8 cellular contexts compared by ENCODE assay signal in genomic region chr17:74961657-74962360, GRCh38. TPM values are rescaled to one million over a fixed set of nuclear protein-coding genes. Genes with fewer than 3 reads are reported as not detected.
DNase-seq lines count a peak whose midpoint lies in the region; ATAC-seq and TF ChIP-seq lines count a peak whose summit lies in the region.

No MANE protein-coding gene starts in this region.

- H3K27ac Mint-ChIP-seq in activated naive CD4-positive, alpha-beta T cell treated with anti-CD3 and anti-CD28 coated beads, Interleukin-2, amount 10 ng/mL, durations not matched to agents 7 days and 5 days = no peak overlapping the region

- CTCF ChIA-PET in activated naive CD4-positive, alpha-beta T cell treated with anti-CD3 and anti-CD28 coated beads, Interleukin-2, amount 10 ng/mL, durations not matched to agents 7 days and 5 days (lab: Charles Lee) = interaction anchor here (0.6 to 10.2 kb wide), 55 partner anchors 10 to 454 kb away, joined by 3 to 152 read pairs (median 5); partner anchors contain the start of genes ARMC7, ATP5PD, CDR2L and HID1

- TF ChIP-seq POLR2A in tibial nerve (IDR thresholded peaks at IDR 0.05) = no peak

- H3K27me3 Mint-ChIP-seq in activated naive CD4-positive, alpha-beta T cell treated with anti-CD3 and anti-CD28 coated beads, Interleukin-2, amount 10 ng/mL, durations not matched to agents 7 days and 5 days = peaks cover 38% of the 10 kb centered on the region

- no peak overlapping the region for H3K4me2 ChIP-seq in parathyroid adenoma (ENCODE audit: low read length)

- H3K36me3 Mint-ChIP-seq in activated naive CD4-positive, alpha-beta T cell treated with anti-CD3 and anti-CD28 coated beads, Interleukin-2, amount 10 ng/mL, durations not matched to agents 7 days and 5 days = no peaks in the 10 kb centered on the region

- peak; percentile 68 for DNase-seq in GDM1 (lab: John Stamatoyannopoulos, UW)
- DNase-seq in NCI-H1092 (lab: John Stamatoyannopoulos, UW) = peak; percentile 77
- peak; percentile 89 for DNase-seq in activated naive CD4-positive, alpha-beta T cell treated with anti-CD3 and anti-CD28 coated beads, Interleukin-2, amount 10 ng/mL, durations not matched to agents 7 days and 5 days
- peak; percentile 45 for DNase-seq in glomerular endothelial cell (ENCODE audit: extremely low read depth, low read depth, low spot score)
- peak; percentile 84 to 95 for DNase-seq in tibial nerve (ENCODE audit: low spot score in 2 of 2)

- H3K36me3 ChIP-seq in parathyroid adenoma (ENCODE audit: control insufficient read depth, insufficient read depth, low read length) = no peaks in the 10 kb centered on the region
- no peaks in the 10 kb centered on the region for H3K36me3 ChIP-seq in tibial nerve

- ATAC-seq in SK-N-SH treated with all-trans-retinoic acid at 6 μM for 48 hours (peak; percentile 92), HG02759 (IDR thresholded peaks at IDR 0.05; ENCODE audit: unreplicated experiment) (no peak)

- no peak overlapping the region for H2AFZ ChIP-seq in parathyroid adenoma

- peaks cover 9% of the 10 kb centered on the region for H3K4me1 Mint-ChIP-seq in activated naive CD4-positive, alpha-beta T cell treated with anti-CD3 and anti-CD28 coated beads, Interleukin-2, amount 10 ng/mL, durations not matched to agents 7 days and 5 days

- H3K9ac ChIP-seq in parathyroid adenoma = no peak overlapping the region

- H3K9me3 ChIP-seq in parathyroid adenoma (ENCODE audit: control insufficient read depth, low read length) = no peaks in the 10 kb centered on the region
- no peaks in the 10 kb centered on the region for H3K9me3 ChIP-seq in tibial nerve

- no peak overlapping the region for H3K4me3 Mint-ChIP-seq in activated naive CD4-positive, alpha-beta T cell treated with anti-CD3 and anti-CD28 coated beads, Interleukin-2, amount 10 ng/mL, durations not matched to agents 7 days and 5 days

- peak; percentile 85 for TF ChIP-seq CTCF in parathyroid adenoma (IDR thresholded peaks at IDR 0.05)
- peak; percentile 67 to 92 (median 84) for TF ChIP-seq CTCF in tibial nerve (IDR thresholded peaks at IDR 0.05)

- WGBS in tibial nerve, 2 donors = 29 to 38% methylated on average over 15 to 20 of the region's 23 CpGs

- TF ChIP-seq EP300 in tibial nerve (IDR thresholded peaks at IDR 0.05) = no peak

- H3K27ac ChIP-seq in parathyroid adenoma (no peak overlapping the region), tibial nerve (no peak overlapping the region)

- H3K4me1 ChIP-seq in parathyroid adenoma (no peaks in the 10 kb centered on the region), tibial nerve (peaks cover 0 to 8% (median 0%) of the 10 kb centered on the region in 4 donors)

- no peaks in the 10 kb centered on the region for H3K27me3 ChIP-seq in parathyroid adenoma (ENCODE audit: control insufficient read depth, insufficient read depth, low read length)
- no peaks in the 10 kb centered on the region for H3K27me3 ChIP-seq in tibial nerve

- no peak overlapping the region for H3K4me3 ChIP-seq in parathyroid adenoma (ENCODE audit: low read depth, low read length)
- no peak overlapping the region for H3K4me3 ChIP-seq in tibial nerve

- no peaks in the 10 kb centered on the region for H3K9me3 Mint-ChIP-seq in activated naive CD4-positive, alpha-beta T cell treated with anti-CD3 and anti-CD28 coated beads, Interleukin-2, amount 10 ng/mL, durations not matched to agents 7 days and 5 days

- no peaks in the 10 kb centered on the region for H3K79me2 ChIP-seq in parathyroid adenoma

TF ChIP-seq in SK-N-SH treated with all-trans-retinoic acid at 6 μM for 48 hours, 23 proteins besides CTCF, POLR2A, EP300 and RAD21:
- TF ChIP-seq ZFP30 (CRISPR knock-in tag; IDR thresholded peaks at IDR 0.05) = no peak
- no peak for TF ChIP-seq ZNF70 (CRISPR knock-in tag; IDR thresholded peaks at IDR 0.05)
- TF ChIP-seq TSHZ2 (CRISPR knock-in tag; IDR thresholded peaks at IDR 0.05) = no peak
- TF ChIP-seq PATZ1 (CRISPR knock-in tag; IDR thresholded peaks at IDR 0.05; ENCODE audit: borderline replicate concordance) = no peak
- no peak for TF ChIP-seq ISL1 (CRISPR knock-in tag; IDR thresholded peaks at IDR 0.05)
- TF ChIP-seq OSR1 (CRISPR knock-in tag; IDR thresholded peaks at IDR 0.05) = no peak
- TF ChIP-seq ZC3H10 (CRISPR knock-in tag; IDR thresholded peaks at IDR 0.05) = no peak
- no peak for TF ChIP-seq TCF4 (CRISPR knock-in tag; IDR thresholded peaks at IDR 0.05; ENCODE audit: borderline replicate concordance)

RNA-seq across cellular contexts. Expression of gene HID1, which starts 10.8 kb away (rescaled TPM):
- 23.1 and 30.6 TPM in 2 replicates for total RNA-seq in glomerular endothelial cell
- 10 to 100 TPM in 1 of 4 donors, 1 to 10 TPM in 3; 5.7 to 11.6 (median 8.9) TPM for total RNA-seq in tibial nerve

RNA-seq across cellular contexts. Expression of gene CDR2L, which starts 25.6 kb away (rescaled TPM):
- total RNA-seq in glomerular endothelial cell (40.7 and 63.5 TPM in 2 replicates), tibial nerve (10 to 100 TPM; 10.7 to 19.2 (median 13.9) TPM)

RNA-seq across cellular contexts. Expression of gene OTOP3, which starts 26.1 kb away (rescaled TPM):
- total RNA-seq in glomerular endothelial cell (not detected in 2 replicates), tibial nerve (not detected)

RNA-seq across cellular contexts. Expression of gene OTOP2, which starts 37.7 kb away (rescaled TPM):
- total RNA-seq in glomerular endothelial cell (not detected in 2 replicates), tibial nerve (not detected)

RNA-seq across cellular contexts. Expression of gene USH1G, which starts 38.8 kb away (rescaled TPM):
- total RNA-seq in glomerular endothelial cell (not detected in 2 replicates), tibial nerve (under 1 TPM in 1 of 4 donors, not detected in 3; 0.87 TPM)
